Comparison of ENCODE assay signal across 1 cellular context in genomic region chr16:28131743-28132393, GRCh38.
TF ChIP-seq lines count a peak whose summit lies in the region.

No MANE protein-coding gene starts in this region.

TF ChIP-seq in GM12878, 131 proteins besides CTCF, POLR2A, EP300 and RAD21:
- TF ChIP-seq MEF2B (IDR thresholded peaks at IDR 0.05; ENCODE audit: partially characterized antibody, poor library complexity, severe bottlenecking): no peak
